ENCODE assay signal across 22 cellular contexts in the genomic region with DNA sequence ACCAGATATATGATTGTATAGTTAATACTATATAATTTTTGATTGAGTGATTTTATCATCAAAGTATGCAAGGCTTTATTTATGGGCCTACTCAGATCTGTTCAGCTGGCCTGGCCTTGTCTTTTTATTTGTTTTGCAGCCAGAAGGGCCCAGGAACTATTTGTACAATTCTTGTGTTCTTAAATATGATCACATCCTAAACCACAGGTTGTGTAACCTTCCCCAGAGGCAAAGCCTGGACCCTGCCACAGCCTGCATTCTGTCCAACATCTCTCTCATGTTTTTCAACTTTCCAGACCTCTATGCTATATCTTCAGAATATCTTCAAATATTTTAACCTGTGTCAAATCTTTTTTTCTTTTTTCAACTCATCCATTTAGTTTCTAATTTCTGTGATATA.
"Had no signal": no experiment of that assay in that cellular context is flagged by ENCODE, and none has a peak within 500 bp of the region (broad histone marks: within the 10 kb centered on the region; RNA-seq: fewer than 3 reads in every experiment).

No MANE protein-coding gene starts in this region.

- H3K27me3 Mint-ChIP-seq: activated naive CD4-positive, alpha-beta T cell treated with anti-CD3 and anti-CD28 coated beads, Interleukin-2, amount 50 U/mL, for 24 hours; dendritic cell treated with granulocyte-macrophage colony-stimulating factor and Interleukin-4, amounts not matched to agents 40 ng/mL and 50 ng/mL, for 4 days; T-cell had no signal

- H3K36me3 Mint-ChIP-seq: activated naive CD4-positive, alpha-beta T cell treated with anti-CD3 and anti-CD28 coated beads, Interleukin-2, amount 50 U/mL, for 24 hours; brain; T-cell had no signal

- H3K27me3 ChIP-seq: hepatocyte, stomach, testis had no signal

- H3K27ac ChIP-seq: hepatocyte, parathyroid adenoma, stomach, testis had no signal

- ATAC-seq: activated CD4-positive, CD25-positive, alpha-beta regulatory T cell treated with anti-CD3 and anti-CD28 coated beads, Interleukin-2, amount 50 U/mL, for 24 hours; left ventricle myocardium superior; naive thymus-derived CD8-positive, alpha-beta T cell; T-cell had no signal

- H3K27ac Mint-ChIP-seq: activated naive CD4-positive, alpha-beta T cell treated with anti-CD3 and anti-CD28 coated beads, Interleukin-2, amount 50 U/mL, for 24 hours; brain; dendritic cell treated with granulocyte-macrophage colony-stimulating factor and Interleukin-4, amounts not matched to agents 40 ng/mL and 50 ng/mL, for 4 days; naive thymus-derived CD8-positive, alpha-beta T cell; T-cell had no signal

- H3K9me3 ChIP-seq: testis had no signal

- DNase-seq: activated T-cell treated with anti-CD3 and anti-CD28 coated beads for 4 hours; amygdala; cerebellar nuclear complex; effector memory CD4-positive, alpha-beta T cell; kidney; left ventricle myocardium superior; mesenchymal stem cell; naive thymus-derived CD8-positive, alpha-beta T cell; retina; stimulated activated CD4-positive, alpha-beta T cell treated with anti-CD3 and anti-CD28 coated beads, Interleukin-4, amount 100 ng/mL, for 4 hours; stimulated activated CD8-positive, alpha-beta memory T cell treated with anti-CD3 and anti-CD28 coated beads, Interleukin-4, amount 100 ng/mL, for 48 hours; stomach; T-cell; T1000; testis had no signal

- H3K4me3 ChIP-seq: hepatocyte, smooth muscle cell, stomach, testis had no signal

- H3K4me3 Mint-ChIP-seq: activated naive CD4-positive, alpha-beta T cell treated with anti-CD3 and anti-CD28 coated beads, Interleukin-2, amount 50 U/mL, for 24 hours; brain; dendritic cell treated with granulocyte-macrophage colony-stimulating factor and Interleukin-4, amounts not matched to agents 40 ng/mL and 50 ng/mL, for 4 days; naive thymus-derived CD8-positive, alpha-beta T cell; T-cell had no signal

- H3K36me3 ChIP-seq: stomach had no signal

- H3K4me1 Mint-ChIP-seq: activated naive CD4-positive, alpha-beta T cell treated with anti-CD3 and anti-CD28 coated beads, Interleukin-2, amount 50 U/mL, for 24 hours; naive thymus-derived CD8-positive, alpha-beta T cell; T-cell had no signal

- H3K4me1 ChIP-seq: parathyroid adenoma, stomach, testis had no signal
